ENCODE assay signal across 8 cellular contexts in the genomic region with DNA sequence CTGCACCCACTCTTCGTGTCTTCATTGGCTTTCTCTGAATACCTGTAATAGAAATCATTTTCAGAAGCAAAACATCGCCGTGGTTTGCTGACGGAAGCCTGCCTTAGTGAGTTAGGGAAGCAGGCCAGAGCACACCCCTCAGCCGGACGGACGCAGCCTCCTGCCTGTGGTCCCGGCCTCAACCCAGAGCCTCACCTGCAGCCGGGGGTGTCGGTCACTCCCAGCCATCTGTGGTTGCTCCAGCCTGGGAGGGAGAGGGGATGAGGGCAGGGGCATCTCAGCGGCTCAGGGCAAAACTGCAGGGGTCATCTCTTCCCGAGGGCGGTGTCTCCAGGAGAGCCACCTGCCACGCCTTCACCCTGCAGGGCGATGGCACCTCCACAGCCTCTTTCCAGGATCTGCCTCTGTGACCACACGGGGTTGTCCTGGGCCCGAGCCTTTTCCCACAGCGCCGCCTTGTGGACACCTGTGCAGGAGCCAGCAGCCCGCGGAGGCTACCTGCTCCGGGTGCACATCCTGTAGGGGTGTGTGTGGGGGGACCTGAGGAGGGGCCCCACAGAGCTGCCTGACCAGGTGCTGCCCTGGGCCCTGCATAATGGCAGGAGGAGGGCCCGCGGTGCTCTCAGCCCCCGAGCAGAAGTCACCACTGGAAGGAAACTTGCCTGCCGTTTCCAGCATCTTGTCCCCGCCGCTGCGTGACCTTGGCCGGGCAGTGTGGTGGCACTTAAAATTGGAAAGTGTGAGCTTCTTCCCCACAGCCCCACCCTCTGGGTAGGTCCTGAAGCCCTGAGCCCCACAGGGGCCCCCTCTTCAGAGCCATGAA. TPM values are rescaled to one million over a fixed set of nuclear protein-coding genes. Genes with fewer than 3 reads are reported as not detected.
DNase-seq lines count a peak whose midpoint lies in the region; ATAC-seq lines count a peak whose summit lies in the region.

No MANE protein-coding gene starts in this region.

- H4K91ac ChIP-seq in mesenchymal stem cell (ENCODE audit: low read length) = no peak overlapping the region

- no peak overlapping the region for H3K4ac ChIP-seq in mesenchymal stem cell (ENCODE audit: low read depth in 1 of 2, low read length in 2 of 2)

- peaks cover 54% of the 10 kb centered on the region for H3K79me1 ChIP-seq in mesenchymal stem cell (replicated peaks; ENCODE audit: low read length, poor library complexity, severe bottlenecking)

- H3K9me3 ChIP-seq in mesenchymal stem cell (ENCODE audit: control insufficient read depth, low read length) = no peaks in the 10 kb centered on the region

- no peak overlapping the region for H4K8ac ChIP-seq in mesenchymal stem cell (ENCODE audit: low read length)

- H3K4me2 ChIP-seq in mesenchymal stem cell (ENCODE audit: low read length, poor library complexity, severe bottlenecking) = no peak overlapping the region

- H2AFZ ChIP-seq in mesenchymal stem cell (ENCODE audit: low read depth, low read length) = no peak overlapping the region

- no peak overlapping the region for H3K18ac ChIP-seq in mesenchymal stem cell (ENCODE audit: low read depth in 1 of 2, low read length in 2 of 2)

- no peak overlapping the region for H2BK12ac ChIP-seq in mesenchymal stem cell (ENCODE audit: low read length in 2 of 2)

- H2AK5ac ChIP-seq in mesenchymal stem cell (ENCODE audit: low read length, severe bottlenecking) = no peak overlapping the region

- H3K27me3 ChIP-seq in mesenchymal stem cell (ENCODE audit: control insufficient read depth in 1 of 2, insufficient read depth in 1 of 2, low read length in 2 of 2) = no peaks in the 10 kb centered on the region

- peak; percentile 96 for DNase-seq in 8988T
- peak; percentile 58 for DNase-seq in NCI-H2196 treated with DMSO at 0.1 percent for 48 hours (lab: John Stamatoyannopoulos, UW; ENCODE audit: unreplicated experiment)
- DNase-seq in activated CD4-positive, alpha-beta T cell treated with anti-CD3 and anti-CD28 coated beads, Interleukin-2, amount 50 U/mL, for 48 hours = peak; percentile 90 to 91
- peak; percentile 82 for DNase-seq in dermis blood vessel endothelial cell
- DNase-seq in mesenchymal stem cell = peak; percentile 55
- DNase-seq in stimulated activated CD8-positive, alpha-beta memory T cell treated with anti-CD3 and anti-CD28 coated beads, Interleukin-15, amount 100 ng/mL, for 4 hours (ENCODE audit: low read depth in 2 of 2) = peak; percentile 54 to 65

- no peak overlapping the region for H3K14ac ChIP-seq in mesenchymal stem cell (ENCODE audit: low read length in 2 of 2)

- H3K27ac ChIP-seq in mesenchymal stem cell (ENCODE audit: low read length, poor library complexity, severe bottlenecking) = no peak overlapping the region

- no peak overlapping the region for H3K9ac ChIP-seq in mesenchymal stem cell (ENCODE audit: low read length)

- ATAC-seq in GM18502 (IDR thresholded peaks at IDR 0.05; ENCODE audit: poor library complexity, unreplicated experiment) (peak; percentile 93), HG02943 (IDR thresholded peaks at IDR 0.05; ENCODE audit: low read depth, unreplicated experiment) (peak; percentile 61)

- H2BK5ac ChIP-seq in mesenchymal stem cell (ENCODE audit: low read depth, low read length, poor library complexity, severe bottlenecking) = no peak overlapping the region

- H2BK120ac ChIP-seq in mesenchymal stem cell (ENCODE audit: low read depth, low read length) = no peak overlapping the region

- H3K23ac ChIP-seq in mesenchymal stem cell (ENCODE audit: low read length in 2 of 2) = no peak overlapping the region

- H3K4me1 ChIP-seq in mesenchymal stem cell (ENCODE audit: control insufficient read depth, insufficient read depth, low read depth, low read length) = peaks cover 25% of the 10 kb centered on the region

- no peak overlapping the region for H2BK15ac ChIP-seq in mesenchymal stem cell (ENCODE audit: low read depth, poor library complexity, severe bottlenecking)

- H3K4me3 ChIP-seq in mesenchymal stem cell (ENCODE audit: insufficient read depth in 1 of 2, low read depth in 1 of 2, low read length in 2 of 2) = no peak overlapping the region

- peaks cover 73 to 86% of the 10 kb centered on the region in 2 experiments for H3K36me3 ChIP-seq in mesenchymal stem cell (ENCODE audit: control insufficient read depth in 1 of 2, insufficient read depth in 2 of 2, low read depth in 1 of 2, low read length in 2 of 2)

- WGBS in mesenchymal stem cell = 63% methylated on average over 30 of the region's 30 CpGs

RNA-seq across cellular contexts. Expression of a gene that starts 21.6 kb away (rescaled TPM):
- total RNA-seq in dermis blood vessel endothelial cell = 28.3 and 32.3 TPM in 2 replicates
- polyA plus RNA-seq in mesenchymal stem cell (2013, experiment 1 of 2) = 30.2 TPM
- polyA plus RNA-seq in mesenchymal stem cell (2013, experiment 2 of 2) = 30.0 TPM
